ENCODE assay signal across 18 cellular contexts in the genomic region with DNA sequence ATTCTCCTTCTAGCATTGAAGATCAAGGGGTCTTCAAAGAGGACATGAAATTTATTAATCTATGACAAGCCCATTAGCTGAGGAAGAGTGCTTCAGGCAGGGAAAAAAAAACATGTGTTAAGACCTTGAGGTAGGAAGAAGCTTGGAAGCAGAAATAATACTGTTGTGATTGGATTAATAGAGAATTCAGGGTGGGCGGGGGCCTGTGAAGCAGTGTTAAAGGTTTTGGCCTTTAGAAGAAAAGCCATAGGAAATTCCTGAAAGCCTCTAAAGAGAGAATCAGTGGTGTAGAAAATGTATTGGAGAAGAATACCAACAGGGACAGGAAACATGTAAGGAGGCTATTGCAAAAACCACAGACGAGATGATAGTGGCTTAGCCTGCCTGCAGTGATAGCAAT.
"Had no signal": no experiment of that assay in that cellular context is flagged by ENCODE, and none has a peak within 500 bp of the region (broad histone marks: within the 10 kb centered on the region; RNA-seq: fewer than 3 reads in every experiment).

No MANE protein-coding gene starts in this region.

- H3K27ac ChIP-seq: pancreas, tibial artery had no signal

- H3K27me3 Mint-ChIP-seq: activated CD8-positive, alpha-beta memory T cell treated with anti-CD3 and anti-CD28 coated beads, Interleukin-2, amount 10 ng/mL, durations not matched to agents 7 days and 5 days; activated T-cell treated with anti-CD3 and anti-CD28 coated beads, Interleukin-2, amount 50 U/mL, for 24 hours; brain; stimulated activated memory B cell treated with anti-CD40 and anti-IgM and Interleukin-4, amounts not matched to agents 10 μg/mL and 1 μg/mL and 100 μg/mL, for 72 hours; T-helper 17 cell had no signal

- H3K9me3 ChIP-seq: pancreas, tibial artery had no signal

- H3K4me1 Mint-ChIP-seq: activated CD8-positive, alpha-beta memory T cell treated with anti-CD3 and anti-CD28 coated beads, Interleukin-2, amount 10 ng/mL, durations not matched to agents 7 days and 5 days; nephron progenitor cell; stimulated activated memory B cell treated with anti-CD40 and anti-IgM and Interleukin-4, amounts not matched to agents 10 μg/mL and 1 μg/mL and 100 μg/mL, for 72 hours; T-helper 17 cell had no signal

- H3K36me3 ChIP-seq: heart right ventricle, pancreas, tibial artery had no signal

- DNase-seq: activated CD4-positive, alpha-beta T cell treated with anti-CD3 and anti-CD28 coated beads for 1 hour; activated CD4-positive, alpha-beta T cell treated with anti-CD3 and anti-CD28 coated beads, Interleukin-2, amount 50 U/mL, for 48 hours; activated CD8-positive, alpha-beta memory T cell treated with anti-CD3 and anti-CD28 coated beads, Interleukin-2, amount 10 ng/mL, durations not matched to agents 7 days and 5 days; activated effector memory CD4-positive, alpha-beta T cell treated with Interleukin-2 at 50 U/mL for 16 hours; activated T-cell treated with anti-CD3 and anti-CD28 coated beads, Interleukin-2, amount 50 U/mL, for 24 hours; amygdala; cerebellar nuclear complex; dermis blood vessel endothelial cell; foreskin fibroblast; heart right ventricle; nephron progenitor cell; pancreas; small intestine; T-helper 17 cell; tibial artery had no signal

- H3K27me3 ChIP-seq: heart right ventricle, pancreas, tibial artery had no signal

- ATAC-seq: activated CD8-positive, alpha-beta memory T cell treated with anti-CD3 and anti-CD28 coated beads, Interleukin-2, amount 10 ng/mL, durations not matched to agents 7 days and 5 days; activated naive CD4-positive, alpha-beta T cell treated with anti-CD3 and anti-CD28 coated beads, Interleukin-2, amount 50 U/mL, for 72 hours; pancreas; stimulated activated memory B cell treated with anti-CD40 and anti-IgM and Interleukin-4, amounts not matched to agents 10 μg/mL and 1 μg/mL and 100 μg/mL, for 72 hours; T-helper 17 cell had no signal

- H3K4me1 ChIP-seq: pancreas, tibial artery had no signal

- H3K4me3 Mint-ChIP-seq: activated CD8-positive, alpha-beta memory T cell treated with anti-CD3 and anti-CD28 coated beads, Interleukin-2, amount 10 ng/mL, durations not matched to agents 7 days and 5 days; activated T-cell treated with anti-CD3 and anti-CD28 coated beads, Interleukin-2, amount 50 U/mL, for 24 hours; brain; nephron progenitor cell; stimulated activated memory B cell treated with anti-CD40 and anti-IgM and Interleukin-4, amounts not matched to agents 10 μg/mL and 1 μg/mL and 100 μg/mL, for 72 hours; T-helper 17 cell had no signal

- H3K36me3 Mint-ChIP-seq: activated CD8-positive, alpha-beta memory T cell treated with anti-CD3 and anti-CD28 coated beads, Interleukin-2, amount 10 ng/mL, durations not matched to agents 7 days and 5 days; activated naive CD4-positive, alpha-beta T cell treated with anti-CD3 and anti-CD28 coated beads, Interleukin-2, amount 50 U/mL, for 72 hours; brain; stimulated activated memory B cell treated with anti-CD40 and anti-IgM and Interleukin-4, amounts not matched to agents 10 μg/mL and 1 μg/mL and 100 μg/mL, for 72 hours had no signal

- H3K4me3 ChIP-seq: heart right ventricle, pancreas, tibial artery had no signal

- H3K27ac Mint-ChIP-seq: activated CD8-positive, alpha-beta memory T cell treated with anti-CD3 and anti-CD28 coated beads, Interleukin-2, amount 10 ng/mL, durations not matched to agents 7 days and 5 days; activated naive CD4-positive, alpha-beta T cell treated with anti-CD3 and anti-CD28 coated beads, Interleukin-2, amount 50 U/mL, for 72 hours; activated T-cell treated with anti-CD3 and anti-CD28 coated beads, Interleukin-2, amount 50 U/mL, for 24 hours; nephron progenitor cell; stimulated activated memory B cell treated with anti-CD40 and anti-IgM and Interleukin-4, amounts not matched to agents 10 μg/mL and 1 μg/mL and 100 μg/mL, for 72 hours; T-helper 17 cell had no signal
